18 cellular contexts compared by ENCODE assay signal in the genomic region with DNA sequence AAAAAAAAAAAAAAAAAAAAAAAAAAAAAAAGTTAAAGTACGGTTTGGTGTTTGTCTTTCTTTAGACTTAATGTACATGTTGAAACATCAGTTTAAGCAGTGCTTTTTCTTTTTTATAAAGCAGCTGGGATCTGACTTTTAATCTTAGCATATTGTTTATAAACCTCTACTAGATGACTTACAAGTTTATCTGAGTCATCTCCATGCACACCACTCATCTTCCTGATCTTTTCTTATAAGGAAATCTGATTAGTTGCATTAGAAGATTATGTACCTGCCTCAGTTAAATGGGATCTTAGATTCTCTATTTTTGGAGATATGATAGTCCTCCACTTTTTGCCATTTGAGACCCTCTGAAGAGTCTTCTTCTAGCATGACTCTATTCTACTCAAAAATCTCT.
"Had no signal": no experiment of that assay in that cellular context is flagged by ENCODE, and none has a peak within 500 bp of the region (broad histone marks: within the 10 kb centered on the region; RNA-seq: fewer than 3 reads in every experiment).

No MANE protein-coding gene starts in this region.

- H3K9me3 ChIP-seq: gastrocnemius medialis, heart right ventricle, pancreas, stomach, thoracic aorta had no signal

- H3K27ac ChIP-seq: gastrocnemius medialis, heart right ventricle, pancreas, stomach, thoracic aorta had no signal

- H3K36me3 ChIP-seq: gastrocnemius medialis, heart right ventricle, pancreas, stomach, thoracic aorta had no signal

- H3K4me3 ChIP-seq: gastrocnemius medialis, heart right ventricle, pancreas, stomach, thoracic aorta had no signal

- H3K27me3 Mint-ChIP-seq: activated B cell treated with CpG ODN at 0.5 μM for 24 hours; activated CD4-positive, alpha-beta T cell treated with anti-CD3 and anti-CD28 coated beads, Interleukin-2, amount 10 ng/mL, durations not matched to agents 24 days and 14 days; activated naive CD8-positive, alpha-beta T cell treated with anti-CD3 and anti-CD28 coated beads, Interleukin-2, amount 50 U/mL, for 24 hours; T-helper 17 cell had no signal

- H3K4me3 Mint-ChIP-seq: activated B cell treated with CpG ODN at 0.5 μM for 24 hours; activated CD4-positive, alpha-beta T cell treated with anti-CD3 and anti-CD28 coated beads, Interleukin-2, amount 10 ng/mL, durations not matched to agents 24 days and 14 days; activated naive CD8-positive, alpha-beta T cell treated with anti-CD3 and anti-CD28 coated beads, Interleukin-2, amount 50 U/mL, for 24 hours; activated T-helper 1 cell treated with anti-CD3 and anti-CD28 coated beads, Interleukin-12 subunit alpha, Interleukin-12 subunit beta, Interleukin-2, Interleukin-4 antibody, amounts not matched to agents 30 ng/mL and 10 ng/mL and 1 ng/mL, durations not matched to agents 14 hours and 24 hours and 36 hours; T-helper 17 cell had no signal

- H3K27me3 ChIP-seq: gastrocnemius medialis, heart right ventricle, pancreas, stomach had no signal

- FAIRE-seq: pancreas, TTC549 had no signal

- H3K9me3 Mint-ChIP-seq: activated B cell treated with CpG ODN at 0.5 μM for 24 hours; activated CD4-positive, alpha-beta T cell treated with anti-CD3 and anti-CD28 coated beads, Interleukin-2, amount 10 ng/mL, durations not matched to agents 24 days and 14 days; activated naive CD8-positive, alpha-beta T cell treated with anti-CD3 and anti-CD28 coated beads, Interleukin-2, amount 50 U/mL, for 24 hours had no signal

- H3K27ac Mint-ChIP-seq: activated B cell treated with CpG ODN at 0.5 μM for 24 hours; activated CD4-positive, alpha-beta T cell treated with anti-CD3 and anti-CD28 coated beads, Interleukin-2, amount 10 ng/mL, durations not matched to agents 24 days and 14 days; activated naive CD8-positive, alpha-beta T cell treated with anti-CD3 and anti-CD28 coated beads, Interleukin-2, amount 50 U/mL, for 24 hours; activated T-helper 1 cell treated with anti-CD3 and anti-CD28 coated beads, Interleukin-12 subunit alpha, Interleukin-12 subunit beta, Interleukin-2, Interleukin-4 antibody, amounts not matched to agents 30 ng/mL and 10 ng/mL and 1 ng/mL, durations not matched to agents 14 hours and 24 hours and 36 hours; T-helper 17 cell had no signal

- H3K4me1 ChIP-seq: gastrocnemius medialis, heart right ventricle, pancreas, stomach had no signal

- DNase-seq: activated B cell treated with CpG ODN at 0.5 μM for 24 hours; activated CD4-positive, alpha-beta T cell treated with anti-CD3 and anti-CD28 coated beads, Interleukin-2, amount 10 ng/mL, durations not matched to agents 24 days and 14 days; activated naive CD4-positive, alpha-beta T cell; activated naive CD8-positive, alpha-beta T cell treated with anti-CD3 and anti-CD28 coated beads, Interleukin-2, amount 50 U/mL, for 24 hours; caudate nucleus; cortex of kidney; effector memory CD4-positive, alpha-beta T cell; gastrocnemius medialis; heart right ventricle; pancreas; retina; stimulated activated CD4-positive, alpha-beta T cell treated with anti-CD3 and anti-CD28 coated beads, Interleukin-15, amount 100 ng/mL, for 24 hours; stimulated activated CD4-positive, alpha-beta T cell treated with anti-CD3 and anti-CD28 coated beads, Interleukin-4, amount 100 ng/mL, for 24 hours; stomach; T-helper 17 cell had no signal

- H3K4me1 Mint-ChIP-seq: activated B cell treated with CpG ODN at 0.5 μM for 24 hours; activated CD4-positive, alpha-beta T cell treated with anti-CD3 and anti-CD28 coated beads, Interleukin-2, amount 10 ng/mL, durations not matched to agents 24 days and 14 days; activated naive CD8-positive, alpha-beta T cell treated with anti-CD3 and anti-CD28 coated beads, Interleukin-2, amount 50 U/mL, for 24 hours had no signal
